8 cellular contexts compared by ENCODE assay signal in genomic region chr5:124741711-124742496, GRCh38. TPM values are rescaled to one million over a fixed set of nuclear protein-coding genes. Genes with fewer than 3 reads are reported as not detected.
DNase-seq lines count a peak whose midpoint lies in the region; ATAC-seq and TF ChIP-seq lines count a peak whose summit lies in the region.

No MANE protein-coding gene starts in this region.

- H3K27me3 ChIP-seq in DOHH2 (ENCODE audit: control insufficient read depth, low read length) (no peaks in the 10 kb centered on the region), dorsolateral prefrontal cortex (peaks cover 0 to 4% (median 0%) of the 10 kb centered on the region in 45 donors), muscle layer of duodenum (ENCODE audit: low read depth, low read length) (no peaks in the 10 kb centered on the region)

- peak overlapping the region; percentile 75 for H3K4me2 ChIP-seq in DOHH2 (ENCODE audit: low read length)

- TF ChIP-seq CTCF in DOHH2 (IDR thresholded peaks at IDR 0.05; ENCODE audit: low read depth, low read length, poor library complexity, severe bottlenecking) (no peak), dorsolateral prefrontal cortex (IDR thresholded peaks at IDR 0.05 in 54 of 56, conservative IDR thresholded peaks at IDR 0.05 in 2 of 56; ENCODE audit: low read depth in 1 of 56, partially characterized antibody in 56 of 56) (peak in 1 of 56 donors; percentile 3)

- peak overlapping the region; percentile 77 for H3K4me3 ChIP-seq in DOHH2 (ENCODE audit: low read length)
- peak overlapping the region; percentile 55 to 92 (median 80) for H3K4me3 ChIP-seq in dorsolateral prefrontal cortex
- peak overlapping the region; percentile 69 to 86 for H3K4me3 ChIP-seq in muscle layer of duodenum (ENCODE audit: low read depth in 1 of 2, low read length in 2 of 2)

- peaks cover 43% of the 10 kb centered on the region for H3F3A ChIP-seq in DOHH2 (ENCODE audit: control insufficient read depth, insufficient read depth)

- H3K36me3 ChIP-seq in DOHH2 (ENCODE audit: control insufficient read depth, low read length) (peaks cover 17% of the 10 kb centered on the region; the same call in 1 of the 2 replicates), muscle layer of duodenum (ENCODE audit: control insufficient read depth in 1 of 2, insufficient read depth in 2 of 2, low read length in 2 of 2) (peaks cover 0 to under 1% of the 10 kb centered on the region in 2 donors)

- DNase-seq in NCI-H2227 treated with DMSO at 0.1 percent for 48 hours (lab: John Stamatoyannopoulos, UW), result peak; percentile 36
- DNase-seq in dorsolateral prefrontal cortex, result no peak
- no peak for DNase-seq in SIG-M5 (lab: John Stamatoyannopoulos, UW)
- DNase-seq in GDM1 (lab: John Stamatoyannopoulos, UW), result no peak
- DNase-seq in NCI-H345 treated with DMSO at 0.1 percent for 48 hours (lab: John Stamatoyannopoulos, UW; ENCODE audit: unreplicated experiment), result no peak

- no peaks in the 10 kb centered on the region for H4K20me1 ChIP-seq in DOHH2 (ENCODE audit: control insufficient read depth, insufficient read depth, low read depth, low read length)

- H3K4me1 ChIP-seq in DOHH2 (ENCODE audit: control insufficient read depth, low read length) (peaks cover 86% of the 10 kb centered on the region), muscle layer of duodenum (ENCODE audit: control insufficient read depth in 1 of 2, insufficient read depth in 2 of 2, low read length in 2 of 2) (peaks cover 12 to 14% of the 10 kb centered on the region in 2 donors)

- H3K27ac ChIP-seq in DOHH2 (ENCODE audit: low read depth, low read length) (peak overlapping the region; percentile 98), dorsolateral prefrontal cortex (peak overlapping the region in 51 of 59 donors; percentile 5 to 99 (median 97)), muscle layer of duodenum (ENCODE audit: low read length) (peak overlapping the region; percentile 99)

- H3K9me2 ChIP-seq in DOHH2 (replicated peaks; ENCODE audit: control insufficient read depth, low read length), result no peaks in the 10 kb centered on the region

- H3K79me2 ChIP-seq in DOHH2 (ENCODE audit: control insufficient read depth, low read length), result peaks cover 93% of the 10 kb centered on the region

- intact Hi-C loops in dorsolateral prefrontal cortex (cut with DNase I), result loop anchor here (5.0 to 10.0 kb wide), 7 partner anchors 35 to 457 kb away; no protein-coding TSS in a partner anchor

- ATAC-seq in GM18520 (IDR thresholded peaks at IDR 0.05; ENCODE audit: unreplicated experiment), result no peak

- H3K9me3 ChIP-seq in DOHH2 (ENCODE audit: control insufficient read depth, insufficient read depth, low read length) (no peaks in the 10 kb centered on the region), muscle layer of duodenum (ENCODE audit: control insufficient read depth in 1 of 2, low read length in 2 of 2) (no peaks in the 10 kb centered on the region)

RNA-seq across cellular contexts. Expression of gene ZNF608, which starts 4.5 kb away (rescaled TPM):
- total RNA-seq in dorsolateral prefrontal cortex, result 10 to 100 TPM; 21.1 to 70.6 (median 32.8) TPM
